Comparison of ENCODE assay signal across 9 cellular contexts in genomic region chr16:53220585-53220984, GRCh38.
A peak's percentile ranks its signal among the peaks of the same experiment; 100 is the strongest.
DNase-seq lines count a peak whose midpoint lies in the region; ATAC-seq and TF ChIP-seq lines count a peak whose summit lies in the region.
"Had no signal": no experiment of that assay in that cellular context is flagged by ENCODE, and none has a peak within 500 bp of the region (broad histone marks: within the 10 kb centered on the region; RNA-seq: fewer than 3 reads in every experiment).

No MANE protein-coding gene starts in this region.

- H3K27me3 ChIP-seq in BLaER1, result no peaks in the 10 kb centered on the region

- H3K4me3 Mint-ChIP-seq in memory B cell, result no peak overlapping the region

- H3K27ac Mint-ChIP-seq in memory B cell, result no peak overlapping the region

- H3K4me3 ChIP-seq in BLaER1, result peak overlapping the region; percentile 50
- H3K4me3 ChIP-seq in choroid plexus epithelial cell (ENCODE audit: low read depth, low read length), result no peak overlapping the region

- H3K4me1 ChIP-seq in BLaER1, result peaks cover 83% of the 10 kb centered on the region

- no peaks in the 10 kb centered on the region for H3K36me3 Mint-ChIP-seq in memory B cell

- DNase-seq in choroid plexus epithelial cell (ENCODE audit: low read depth) (peak; percentile 82), memory B cell (ENCODE audit: low spot score in 2 of 2) (no peak), KBM-7 (no peak), inferior parietal cortex (ENCODE audit: extremely low spot score) (no peak), NCI-H1048 (lab: John Stamatoyannopoulos, UW) (no peak)
- DNase-seq: effector memory CD4-positive, alpha-beta T cell had no signal

- peak overlapping the region; percentile 87 for H3K4me2 ChIP-seq in BLaER1

- H3K9ac ChIP-seq in BLaER1, result peak overlapping the region; percentile 63

- peaks cover 4% of the 10 kb centered on the region for H3K4me1 Mint-ChIP-seq in memory B cell

- H3K27ac ChIP-seq in BLaER1, result peak overlapping the region; percentile 80

- H4K20me1 ChIP-seq in BLaER1, result peaks cover 22% of the 10 kb centered on the region; the same call in 1 of the 2 replicates

- H3K27me3 Mint-ChIP-seq in memory B cell, result no peaks in the 10 kb centered on the region

- H3K9me3 Mint-ChIP-seq in memory B cell, result no peaks in the 10 kb centered on the region

- in situ Hi-C loops in KBM-7 (cut with MboI; ENCODE audit: low pct_unique_long_range_greater_than_20kb, low sequenced_read_pairs), result no loop called here

- ATAC-seq in HG02610 (IDR thresholded peaks at IDR 0.05; ENCODE audit: unreplicated experiment) (peak; percentile 67), memory B cell (ENCODE audit: low read depth) (peak; percentile 48), HG02588 (IDR thresholded peaks at IDR 0.05; ENCODE audit: unreplicated experiment) (no peak)

- peak; percentile 63 for TF ChIP-seq CTCF in choroid plexus epithelial cell (conservative IDR thresholded peaks at IDR 0.05; ENCODE audit: low read depth, low read length)

- no peaks in the 10 kb centered on the region for H3K9me3 ChIP-seq in BLaER1

- H3K36me3 ChIP-seq in BLaER1, result peaks cover 45% of the 10 kb centered on the region
